Comparison of ENCODE assay signal across 8 cellular contexts in genomic region chr20:56629464-56630085, GRCh38. TPM values are rescaled to one million over a fixed set of nuclear protein-coding genes. Genes with fewer than 3 reads are reported as not detected.
DNase-seq lines count a peak whose midpoint lies in the region; ATAC-seq and TF ChIP-seq lines count a peak whose summit lies in the region.

No MANE protein-coding gene starts in this region.

- peak overlapping the region; percentile 29 for H3K4me3 Mint-ChIP-seq in activated T-cell treated with anti-CD3 and anti-CD28 coated beads, Interleukin-2, amount 50 U/mL, for 24 hours
- peak overlapping the region; percentile 92 for H3K4me3 Mint-ChIP-seq in type B pancreatic cell
- peak overlapping the region in 3 of 10 donors; percentile 6 to 54 (median 51) for H3K4me3 Mint-ChIP-seq in naive thymus-derived CD8-positive, alpha-beta T cell

- intact Hi-C loops in lower leg skin (cut with DNase I; ENCODE audit: low total_unique reads) (no loop called here), right lobe of liver (cut with DNase I) (no loop called here)

- H3K4me1 ChIP-seq in adipocyte (ENCODE audit: control insufficient read depth, insufficient read depth, low read length), result peaks cover 10% of the 10 kb centered on the region
- peaks cover 0 to 29% (median 4%) of the 10 kb centered on the region in 4 donors for H3K4me1 ChIP-seq in right lobe of liver

- no peak overlapping the region for H3K27ac Mint-ChIP-seq in activated T-cell treated with anti-CD3 and anti-CD28 coated beads, Interleukin-2, amount 50 U/mL, for 24 hours
- peak overlapping the region; percentile 90 for H3K27ac Mint-ChIP-seq in type B pancreatic cell
- H3K27ac Mint-ChIP-seq in naive thymus-derived CD8-positive, alpha-beta T cell, result no peak overlapping the region

- POLR2A ChIA-PET in naive thymus-derived CD8-positive, alpha-beta T cell (lab: Charles Lee), result no interaction called here

- H3K36me3 ChIP-seq in adipocyte (ENCODE audit: control insufficient read depth, insufficient read depth, low read length, severe bottlenecking), result no peaks in the 10 kb centered on the region
- no peaks in the 10 kb centered on the region for H3K36me3 ChIP-seq in right lobe of liver

- H3K9ac ChIP-seq in adipocyte (ENCODE audit: low read length), result no peak overlapping the region

- H3K27me3 Mint-ChIP-seq in activated T-cell treated with anti-CD3 and anti-CD28 coated beads, Interleukin-2, amount 50 U/mL, for 24 hours, result peaks cover 87% of the 10 kb centered on the region
- H3K27me3 Mint-ChIP-seq in type B pancreatic cell, result peaks cover 82% of the 10 kb centered on the region
- H3K27me3 Mint-ChIP-seq in naive thymus-derived CD8-positive, alpha-beta T cell, result peaks cover 16 to 66% (median 34%) of the 10 kb centered on the region in 5 donors

- H3K4me1 Mint-ChIP-seq in activated T-cell treated with anti-CD3 and anti-CD28 coated beads, Interleukin-2, amount 50 U/mL, for 24 hours (ENCODE audit: low read depth), result peaks cover 19% of the 10 kb centered on the region
- H3K4me1 Mint-ChIP-seq in type B pancreatic cell (ENCODE audit: unreplicated experiment), result peaks cover 28% of the 10 kb centered on the region
- H3K4me1 Mint-ChIP-seq in naive thymus-derived CD8-positive, alpha-beta T cell, result peaks cover 0 to 19% (median 7%) of the 10 kb centered on the region in 4 donors

- TF ChIP-seq CTCF in lower leg skin (IDR thresholded peaks at IDR 0.05) (no peak), type B pancreatic cell (conservative IDR thresholded peaks at IDR 0.05) (no peak), right lobe of liver (IDR thresholded peaks at IDR 0.05) (no peak)

- DNase-seq in activated T-cell treated with anti-CD3 and anti-CD28 coated beads, Interleukin-2, amount 50 U/mL, for 24 hours, result peak; percentile 30
- no peak for DNase-seq in activated T-cell treated with anti-CD3 and anti-CD28 coated beads for 4 hours
- DNase-seq in adipocyte (ENCODE audit: low read depth), result peak; percentile 44
- DNase-seq in lower leg skin (ENCODE audit: low spot score in 2 of 2), result no peak
- DNase-seq in type B pancreatic cell (ENCODE audit: extremely low spot score, unreplicated experiment), result no peak
- no peak for DNase-seq in naive thymus-derived CD8-positive, alpha-beta T cell
- no peak for DNase-seq in activated gamma-delta T cell treated with Interleukin-2 at 50 U/mL for 16 hours
- DNase-seq in right lobe of liver, result no peak

- ATAC-seq in naive thymus-derived CD8-positive, alpha-beta T cell, result no peak
- ATAC-seq in right lobe of liver, result no peak

- peaks cover 2% of the 10 kb centered on the region for H3K9me3 ChIP-seq in adipocyte (ENCODE audit: control insufficient read depth, low read length)
- no peaks in the 10 kb centered on the region for H3K9me3 ChIP-seq in right lobe of liver

- peaks cover 86% of the 10 kb centered on the region for H3K27me3 ChIP-seq in adipocyte (replicated peaks; ENCODE audit: control insufficient read depth, insufficient read depth, low read length)
- peaks cover 26 to 58% of the 10 kb centered on the region in 2 donors for H3K27me3 ChIP-seq in right lobe of liver

- TF ChIP-seq POLR2A in lower leg skin (IDR thresholded peaks at IDR 0.05) (no peak), right lobe of liver (IDR thresholded peaks at IDR 0.05) (no peak)

- H3K9me3 Mint-ChIP-seq in activated T-cell treated with anti-CD3 and anti-CD28 coated beads, Interleukin-2, amount 50 U/mL, for 24 hours, result no peaks in the 10 kb centered on the region
- no peaks in the 10 kb centered on the region for H3K9me3 Mint-ChIP-seq in type B pancreatic cell
- peaks cover 0 to 2% (median 0%) of the 10 kb centered on the region in 9 donors for H3K9me3 Mint-ChIP-seq in naive thymus-derived CD8-positive, alpha-beta T cell

- 1% methylated on average over 36 to 39 of the region's 39 CpGs for WGBS in lower leg skin, 2 donors
- WGBS in right lobe of liver (ENCODE audit: insufficient coverage, low coverage, low lambda C conversion rate, missing lambda C conversion rate), result 3% methylated on average over 30 of the region's 39 CpGs

- no peaks in the 10 kb centered on the region for H3K36me3 Mint-ChIP-seq in activated T-cell treated with anti-CD3 and anti-CD28 coated beads, Interleukin-2, amount 50 U/mL, for 24 hours (ENCODE audit: low read depth)
- peaks cover 22% of the 10 kb centered on the region for H3K36me3 Mint-ChIP-seq in type B pancreatic cell
- H3K36me3 Mint-ChIP-seq in naive thymus-derived CD8-positive, alpha-beta T cell, result peaks cover 0 to 4% (median 0%) of the 10 kb centered on the region in 3 donors

- no peak overlapping the region for H3K27ac ChIP-seq in right lobe of liver

- H3K4me3 ChIP-seq in adipocyte (ENCODE audit: low read length) (no peak overlapping the region), lower leg skin (ENCODE audit: low read depth, poor library complexity, severe bottlenecking) (peak overlapping the region; percentile 73), right lobe of liver (peak overlapping the region in 1 of 3 donors; percentile 11)

RNA-seq across cellular contexts. Expression of gene TFAP2C, which starts 0.5 kb away (rescaled TPM):
- 100 to 1,000 TPM in 1 of 4 donors, 10 to 100 TPM in 3; 59.6 to 110 (median 79.8) TPM for total RNA-seq in lower leg skin
- total RNA-seq in type B pancreatic cell (ENCODE audit: low replicate concordance), result 20.5 and 71.7 TPM in 2 replicates
- total RNA-seq in naive thymus-derived CD8-positive, alpha-beta T cell, result not detected
- not detected for polyA plus RNA-seq in naive thymus-derived CD8-positive, alpha-beta T cell
- not detected for total RNA-seq in right lobe of liver

Comparison
In these comparisons a context has a peak if more than half of its experiments do, and no peak if none do; other contexts are left out.
1. DNase-seq: peak in activated T-cell treated with anti-CD3 and anti-CD28 coated beads, Interleukin-2, amount 50 U/mL, for 24 hours (single experiment) and adipocyte (single experiment); none in activated T-cell treated with anti-CD3 and anti-CD28 coated beads for 4 hours (single experiment), lower leg skin (0 of 2), type B pancreatic cell (single experiment), naive thymus-derived CD8-positive, alpha-beta T cell (0 of 10), activated gamma-delta T cell treated with Interleukin-2 at 50 U/mL for 16 hours (single experiment) and right lobe of liver (0 of 3).
2. RNA of gene TFAP2C, which starts 0.5 kb away (total RNA-seq): 59.6 to 110 TPM in lower leg skin and 20.5 to 71.7 TPM in type B pancreatic cell; not detected in naive thymus-derived CD8-positive, alpha-beta T cell and not detected in right lobe of liver; every median in the first group is over 10 times any median in the second.